8 cellular contexts compared by ENCODE assay signal in genomic region chr6:40550096-40550731, GRCh38. TPM values are rescaled to one million over a fixed set of nuclear protein-coding genes. Genes with fewer than 3 reads are reported as not detected.
DNase-seq lines count a peak whose midpoint lies in the region; TF ChIP-seq lines count a peak whose summit lies in the region.

No MANE protein-coding gene starts in this region.

- H3K4me1 ChIP-seq in CD8-positive, alpha-beta memory T cell (ENCODE audit: insufficient read depth, low read length): no peaks in the 10 kb centered on the region

- DNase-seq in NCI-H2081 (lab: John Stamatoyannopoulos, UW) (peak; percentile 13 to 15), NCI-H2081 treated with DMSO at 0.1 percent for 48 hours (lab: John Stamatoyannopoulos, UW) (no peak), HT1080 (ENCODE audit: low read depth) (peak; percentile 36), fibroblast of villous mesenchyme (ENCODE audit: low read depth) (peak; percentile 50), renal cortical epithelial cell (ENCODE audit: low read depth) (peak; percentile 41), OCI-M2 (lab: John Stamatoyannopoulos, UW; ENCODE audit: unreplicated experiment) (no peak)
- no peak for DNase-seq in CD8-positive, alpha-beta memory T cell

- TF ChIP-seq CTCF in SU-DHL-6 (IDR thresholded peaks at IDR 0.05; ENCODE audit: insufficient read depth, low read length, poor library complexity, severe bottlenecking): peak; percentile 89
- peak; percentile 75 for TF ChIP-seq CTCF in fibroblast of villous mesenchyme (IDR thresholded peaks at IDR 0.05; ENCODE audit: insufficient read depth, low read depth, low read length)

- peaks cover 0 to 5% of the 10 kb centered on the region in 2 donors for H3K27me3 Mint-ChIP-seq in CD8-positive, alpha-beta memory T cell

- no peak overlapping the region for H3K4me3 ChIP-seq in SU-DHL-6 (ENCODE audit: insufficient read depth, low read length, poor library complexity, severe bottlenecking)
- no peak overlapping the region for H3K4me3 ChIP-seq in fibroblast of villous mesenchyme (ENCODE audit: low read depth, low read length)
- no peak overlapping the region for H3K4me3 ChIP-seq in CD8-positive, alpha-beta memory T cell (ENCODE audit: low read length)

- no peaks in the 10 kb centered on the region for H3K27me3 ChIP-seq in SU-DHL-6 (ENCODE audit: low read length)
- H3K27me3 ChIP-seq in CD8-positive, alpha-beta memory T cell (ENCODE audit: insufficient read depth, low read length, poor library complexity, severe bottlenecking): no peaks in the 10 kb centered on the region

- H3F3A ChIP-seq in SU-DHL-6 (ENCODE audit: insufficient read depth): no peaks in the 10 kb centered on the region

- no peak overlapping the region for H3K4me3 Mint-ChIP-seq in CD8-positive, alpha-beta memory T cell

- H3K79me2 ChIP-seq in SU-DHL-6 (ENCODE audit: insufficient read depth, low read length): no peaks in the 10 kb centered on the region

- CTCF ChIA-PET in CD8-positive, alpha-beta memory T cell (lab: Charles Lee): no interaction called here

- H3K4me1 Mint-ChIP-seq in CD8-positive, alpha-beta memory T cell: no peaks in the 10 kb centered on the region

- no peaks in the 10 kb centered on the region for H3K9me3 ChIP-seq in SU-DHL-6 (ENCODE audit: insufficient read depth, low read length)
- no peaks in the 10 kb centered on the region for H3K9me3 ChIP-seq in CD8-positive, alpha-beta memory T cell (ENCODE audit: low read length)

- H3K9me2 ChIP-seq in SU-DHL-6 (replicated peaks; ENCODE audit: insufficient read depth, low read length): no peaks in the 10 kb centered on the region

- no peak overlapping the region for H3K4me2 ChIP-seq in SU-DHL-6 (ENCODE audit: low read depth, low read length, poor library complexity, severe bottlenecking)

- no peak overlapping the region for H3K27ac ChIP-seq in SU-DHL-6 (ENCODE audit: low read depth, low read length)
- no peak overlapping the region for H3K27ac ChIP-seq in CD8-positive, alpha-beta memory T cell (ENCODE audit: low read depth, low read length)

- POLR2A ChIA-PET in CD8-positive, alpha-beta memory T cell (lab: Charles Lee): no interaction called here

- no peaks in the 10 kb centered on the region for H3K9me3 Mint-ChIP-seq in CD8-positive, alpha-beta memory T cell

- no peak overlapping the region for H3K27ac Mint-ChIP-seq in CD8-positive, alpha-beta memory T cell

- H2AFZ ChIP-seq in SU-DHL-6 (ENCODE audit: low read depth, low read length, severe bottlenecking): no peak overlapping the region

- H3K36me3 Mint-ChIP-seq in CD8-positive, alpha-beta memory T cell: no peaks in the 10 kb centered on the region

- H3K9ac ChIP-seq in SU-DHL-6 (ENCODE audit: low read length): no peak overlapping the region

- no peaks in the 10 kb centered on the region for H4K20me1 ChIP-seq in SU-DHL-6 (ENCODE audit: low read depth, low read length)

- no peaks in the 10 kb centered on the region for H3K36me3 ChIP-seq in SU-DHL-6 (ENCODE audit: low read length)
- no peaks in the 10 kb centered on the region for H3K36me3 ChIP-seq in CD8-positive, alpha-beta memory T cell (ENCODE audit: insufficient read depth, low read length)

RNA-seq across cellular contexts. Expression of gene LRFN2, which starts 37.0 kb away (rescaled TPM):
- total RNA-seq in HT1080 (2014; rRNA removed; shearing (Covaris generic)): not detected in 2 replicates
- polyA plus RNA-seq in HT1080 (2015; cell fraction: cytosol; rRNA removed): not detected in 2 replicates
- polyA plus RNA-seq in HT1080 (2015; cell fraction: nucleus; rRNA removed): 0.03 TPM in 1 of 2 replicates, not detected in the other
- total RNA-seq in fibroblast of villous mesenchyme (not detected in 2 replicates), renal cortical epithelial cell (not detected in 2 replicates)
- not detected for total RNA-seq in CD8-positive, alpha-beta memory T cell
- polyA plus RNA-seq in CD8-positive, alpha-beta memory T cell: 0.29 TPM

Comparison
In these comparisons a context has a peak if more than half of its experiments do, and no peak if none do; other contexts are left out.
1. DNase-seq: peak in NCI-H2081 (2 of 2), HT1080 (single experiment), fibroblast of villous mesenchyme (single experiment) and renal cortical epithelial cell (single experiment); none in NCI-H2081 treated with DMSO at 0.1 percent for 48 hours (single experiment), OCI-M2 (single experiment) and CD8-positive, alpha-beta memory T cell (0 of 5).